Comparison of ENCODE assay signal across 1 cellular context in genomic region chr13:77026255-77026782, GRCh38.
A peak's percentile ranks its signal among the peaks of the same experiment; 100 is the strongest.
TF ChIP-seq lines count a peak whose summit lies in the region.

No MANE protein-coding gene starts in this region.

TF ChIP-seq in HEK293, 187 proteins besides CTCF, POLR2A, EP300 and RAD21 (continued from another document):
- TF ChIP-seq ZNF513 (tag by site-specific recombination; IDR thresholded peaks at IDR 0.05): no peak
- TF ChIP-seq ZNF544 (tag by site-specific recombination; IDR thresholded peaks at IDR 0.05): no peak
- TF ChIP-seq ZNF19 (tag by site-specific recombination; IDR thresholded peaks at IDR 0.05; ENCODE audit: low read depth): no peak
- TF ChIP-seq ELK4 (IDR thresholded peaks at IDR 0.05; ENCODE audit: borderline replicate concordance, low read depth, low read length): no peak
- TF ChIP-seq ZNF266 (tag by site-specific recombination; IDR thresholded peaks at IDR 0.05; ENCODE audit: low read depth): no peak
- no peak for TF ChIP-seq ZNF214 (tag by site-specific recombination; IDR thresholded peaks at IDR 0.05; ENCODE audit: borderline replicate concordance)
- TF ChIP-seq SALL2 (tag by site-specific recombination; IDR thresholded peaks at IDR 0.05; ENCODE audit: borderline replicate concordance): no peak
- no peak for TF ChIP-seq BCL6B (tag by site-specific recombination; IDR thresholded peaks at IDR 0.05)
- 0 out of 2 replicates have a peak, but pooled peaks have one; percentile 11 for TF ChIP-seq ZNF394 (tag by site-specific recombination; IDR thresholded peaks at IDR 0.05; ENCODE audit: borderline replicate concordance)
- TF ChIP-seq ZBTB49 (tag by site-specific recombination; IDR thresholded peaks at IDR 0.05; ENCODE audit: low read depth): no peak
- no peak for TF ChIP-seq ZNF596 (tag by site-specific recombination; IDR thresholded peaks at IDR 0.05)
- no peak for TF ChIP-seq SETDB1 (IDR thresholded peaks at IDR 0.05; ENCODE audit: insufficient read length, low read length)
- TF ChIP-seq ZBTB6 (tag by site-specific recombination; IDR thresholded peaks at IDR 0.05): peak; percentile 14; the same call in 1 of the 2 replicates
- TF ChIP-seq ZNF223 (tag by site-specific recombination; IDR thresholded peaks at IDR 0.05): no peak
- TF ChIP-seq ZNF555 (tag by site-specific recombination; conservative IDR thresholded peaks at IDR 0.05): no peak
- no peak for TF ChIP-seq ZNF518A (tag by site-specific recombination; conservative IDR thresholded peaks at IDR 0.05; ENCODE audit: low read depth)
